ENCODE assay signal across 9 cellular contexts in the genomic region with DNA sequence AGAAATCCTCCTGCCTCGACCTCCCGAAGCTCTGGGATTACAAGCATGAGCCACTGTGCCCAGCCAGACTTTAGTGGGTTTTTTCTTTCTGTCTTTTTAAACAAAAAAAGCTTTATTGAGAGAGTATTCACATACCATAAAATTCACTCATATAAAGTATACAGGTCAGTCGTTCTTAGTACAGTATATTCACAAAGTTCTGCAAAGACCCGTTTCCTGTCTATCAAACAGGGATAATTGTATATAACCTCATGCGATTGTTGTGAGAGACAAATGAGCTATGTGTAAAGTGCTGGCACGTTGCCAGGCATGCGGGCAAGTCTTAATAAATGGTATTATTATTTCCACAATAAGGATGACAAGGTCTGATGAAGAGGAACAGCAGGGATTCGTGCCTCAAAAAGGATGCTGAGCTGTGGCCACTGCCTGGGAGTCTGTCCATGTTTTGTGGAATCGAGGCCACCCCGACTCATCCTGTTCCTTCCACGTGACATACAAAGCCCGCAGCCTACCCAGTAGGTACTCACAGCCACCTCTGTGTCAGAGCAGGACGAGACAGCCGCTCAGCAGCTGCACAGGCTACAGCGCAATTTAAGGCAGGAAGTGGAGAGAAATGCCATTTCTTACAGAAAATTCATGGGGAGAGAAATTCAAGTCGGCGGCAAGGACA. TPM values are rescaled to one million over a fixed set of nuclear protein-coding genes. Genes with fewer than 3 reads are reported as not detected.
DNase-seq lines count a peak whose midpoint lies in the region; ATAC-seq and TF ChIP-seq lines count a peak whose summit lies in the region.
"Had no signal": no experiment of that assay in that cellular context is flagged by ENCODE, and none has a peak within 500 bp of the region (broad histone marks: within the 10 kb centered on the region; RNA-seq: fewer than 3 reads in every experiment).

No MANE protein-coding gene starts in this region.

- H3K4me1 ChIP-seq in upper lobe of right lung, result no peaks in the 10 kb centered on the region

- ATAC-seq in T-cell (replicated peaks in 1 of 4) (peak; percentile 90 to 97 (median 96)), upper lobe of right lung (no peak)

- TF ChIP-seq CTCF in AG04449 (IDR thresholded peaks at IDR 0.05; ENCODE audit: insufficient read depth, low read length, missing control alignments) (no peak), brain microvascular endothelial cell (IDR thresholded peaks at IDR 0.05; ENCODE audit: low read depth, low read length, missing control alignments) (no peak), upper lobe of right lung (IDR thresholded peaks at IDR 0.05) (no peak)

- no peaks in the 10 kb centered on the region for H3K9me3 ChIP-seq in MG63
- H3K9me3 ChIP-seq in upper lobe of right lung, result no peaks in the 10 kb centered on the region

- DNase-seq in AG04449 (ENCODE audit: low read depth, low spot score), result no peak
- DNase-seq in MG63, result peak; percentile 6
- peak; percentile 11 to 55 (median 39) for DNase-seq in T-cell
- peak; percentile 12 for DNase-seq in brain microvascular endothelial cell
- peak; percentile 27 for DNase-seq in stimulated activated CD8-positive, alpha-beta memory T cell treated with anti-CD3 and anti-CD28 coated beads, Interleukin-4, amount 100 ng/mL, for 24 hours (ENCODE audit: low read depth)
- DNase-seq in GM19238 (ENCODE audit: insufficient read length, low spot score), result no peak
- no peak for DNase-seq in upper lobe of right lung
- no peak for DNase-seq in ACHN

- CTCF ChIA-PET in AG04449 (lab: Yijun Ruan, JAX), result interaction anchor here (0.8 to 1.7 kb wide), 3 partner anchors 16 to 275 kb away, joined by 3 to 4 read pairs (median 3); no protein-coding TSS in a partner anchor
- CTCF ChIA-PET in T-cell (lab: Charles Lee), result no interaction called here

- in situ Hi-C loops in brain microvascular endothelial cell (cut with HindIII; ENCODE audit: low pct_ligation_motif_present, low sequenced_read_pairs) (no loop called here), ACHN (cut with HindIII; ENCODE audit: low pct_ligation_motif_present, low pct_unique_long_range_greater_than_20kb, low sequenced_read_pairs) (no loop called here)

- H3K27ac ChIP-seq in brain microvascular endothelial cell, result no peak overlapping the region
- no peak overlapping the region for H3K27ac ChIP-seq in upper lobe of right lung

- H3K4me1 Mint-ChIP-seq in T-cell, result peaks cover 5 to 6% (median 6%) of the 10 kb centered on the region in 3 donors

- H3K27ac Mint-ChIP-seq in T-cell, result peak overlapping the region; percentile 23 to 50

- no peaks in the 10 kb centered on the region for H3K36me3 Mint-ChIP-seq in T-cell

- intact Hi-C loops in upper lobe of right lung (cut with DNase I), result no loop called here

- POLR2A ChIA-PET in AG04449 (lab: Yijun Ruan, JAX) (no interaction called here), T-cell (lab: Charles Lee) (no interaction called here)

- no peaks in the 10 kb centered on the region for H3K9me3 Mint-ChIP-seq in T-cell

- peak overlapping the region; percentile 10 to 28 (median 18) for H3K4me3 Mint-ChIP-seq in T-cell

- H3K36me3 ChIP-seq in MG63 (no peaks in the 10 kb centered on the region), brain microvascular endothelial cell (replicated peaks) (no peaks in the 10 kb centered on the region), upper lobe of right lung (no peaks in the 10 kb centered on the region)

- H3K4me3 ChIP-seq in AG04449 (ENCODE audit: low read depth, low read length) (peak overlapping the region; percentile 30), MG63 (no peak overlapping the region), brain microvascular endothelial cell (ENCODE audit: low read depth, low read length) (peak overlapping the region; percentile 26), upper lobe of right lung (no peak overlapping the region)

- H3K27me3 ChIP-seq in MG63, result no peaks in the 10 kb centered on the region
- H3K27me3 ChIP-seq in brain microvascular endothelial cell (replicated peaks), result no peaks in the 10 kb centered on the region
- H3K27me3 ChIP-seq in upper lobe of right lung, result no peaks in the 10 kb centered on the region

- peaks cover 0 to 1% of the 10 kb centered on the region in 2 donors for H3K27me3 Mint-ChIP-seq in T-cell

RNA-seq across cellular contexts. Expression of gene SMKR1, which starts 51.7 kb away (rescaled TPM):
- 0.56 TPM in 1 of 2 replicates, not detected in the other for total RNA-seq in MG63 (2014; rRNA removed; shearing (Covaris generic); ENCODE audit: low replicate concordance)
- total RNA-seq in T-cell (1 to 10 TPM; 1.3 to 3.6 (median 2.2) TPM), upper lobe of right lung (not detected)
- total RNA-seq: liver had no signal

RNA-seq across cellular contexts. Expression of gene NRF1, which starts 57.5 kb away (rescaled TPM):
- 8.1 and 14.2 TPM in 2 replicates for total RNA-seq in MG63 (2014; rRNA removed; shearing (Covaris generic); ENCODE audit: low replicate concordance)
- total RNA-seq in T-cell, result 10 to 100 TPM; 31.5 to 38.0 (median 35.6) TPM
- 19.3 TPM for total RNA-seq in upper lobe of right lung

Comparison
In these comparisons a context has a peak if more than half of its experiments do, and no peak if none do; other contexts are left out.
1. DNase-seq: peak in MG63 (single experiment), T-cell (34 of 34), brain microvascular endothelial cell (single experiment) and stimulated activated CD8-positive, alpha-beta memory T cell treated with anti-CD3 and anti-CD28 coated beads, Interleukin-4, amount 100 ng/mL, for 24 hours (single experiment); none in AG04449 (single experiment), GM19238 (single experiment), upper lobe of right lung (single experiment) and ACHN (single experiment).
2. H3K4me3 ChIP-seq: peak in AG04449 (single experiment) and brain microvascular endothelial cell (single experiment); none in MG63 (single experiment) and upper lobe of right lung (single experiment).